10 cellular contexts compared by ENCODE assay signal in the genomic region with DNA sequence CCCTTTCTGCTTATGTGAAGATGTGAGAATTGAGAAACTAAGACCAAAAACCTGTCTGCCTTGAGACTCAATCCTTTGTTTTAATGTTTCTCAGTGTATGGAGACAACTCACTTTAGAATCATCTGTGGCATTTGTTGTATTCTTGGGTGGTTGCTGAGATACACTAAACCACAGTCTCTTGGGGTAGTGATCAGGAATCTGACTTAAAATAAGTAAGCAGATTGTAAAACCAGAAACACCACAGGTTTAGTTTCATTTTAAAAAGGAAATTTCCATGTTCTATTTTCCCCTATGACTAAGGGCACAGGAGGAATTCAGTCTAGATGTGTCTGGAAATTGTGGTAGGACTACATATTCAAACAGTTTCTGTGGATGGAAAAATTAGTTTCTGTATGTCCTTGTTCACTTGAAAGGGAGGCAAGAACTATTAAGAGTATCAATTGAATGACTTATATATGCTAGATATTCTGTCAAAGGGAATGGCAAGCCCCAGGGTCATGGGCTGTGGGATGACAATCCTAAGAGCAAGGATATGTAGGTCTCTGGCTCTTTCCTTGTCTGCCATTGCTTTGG.
DNase-seq lines count a peak whose midpoint lies in the region; ATAC-seq and TF ChIP-seq lines count a peak whose summit lies in the region.
"Had no signal": no experiment of that assay in that cellular context is flagged by ENCODE, and none has a peak within 500 bp of the region (broad histone marks: within the 10 kb centered on the region; RNA-seq: fewer than 3 reads in every experiment).

No MANE protein-coding gene starts in this region.

- H2BK120ac ChIP-seq in mesendoderm (ENCODE audit: low read depth, low read length): no peak overlapping the region

- H3K79me1 ChIP-seq in mesendoderm (ENCODE audit: low read length): no peaks in the 10 kb centered on the region

- TF ChIP-seq CTCF in CD14-positive monocyte (IDR thresholded peaks at IDR 0.05) (no peak), WTC11 (IDR thresholded peaks at IDR 0.05) (no peak)

- H3K27ac ChIP-seq in GM23248: peak overlapping the region; percentile 36
- no peak overlapping the region for H3K27ac ChIP-seq in mesendoderm (ENCODE audit: low read depth, low read length)
- H3K27ac ChIP-seq: parathyroid adenoma, thyroid gland had no signal

- H4K8ac ChIP-seq in mesendoderm (ENCODE audit: low read depth, low read length): no peak overlapping the region

- H3K27ac Mint-ChIP-seq in CD14-positive monocyte (peak overlapping the region; percentile 77 to 90 (median 83)), WTC11 (no peak overlapping the region)
- peak overlapping the region; percentile 84 for H3K27ac Mint-ChIP-seq in T-helper 2 cell treated with Interferon-gamma antibody and Interleukin-4, amounts not matched to agents 5 μg/mL and 100 μg/mL, for 36 hours

- no peaks in the 10 kb centered on the region for H4K20me1 ChIP-seq in GM23248 (ENCODE audit: insufficient read depth)

- H3K4me3 ChIP-seq in GM23248: peak overlapping the region; percentile 44; the same call in 1 of the 2 replicates
- H3K4me3 ChIP-seq in mesendoderm (ENCODE audit: low read length): no peak overlapping the region
- H3K4me3 ChIP-seq: thyroid gland had no signal

- peaks cover 0 to 9% (median 4%) of the 10 kb centered on the region in 7 donors for H3K9me3 Mint-ChIP-seq in CD14-positive monocyte
- peaks cover 45% of the 10 kb centered on the region for H3K9me3 Mint-ChIP-seq in T-helper 2 cell treated with Interferon-gamma antibody and Interleukin-4, amounts not matched to agents 5 μg/mL and 100 μg/mL, for 36 hours
- H3K9me3 Mint-ChIP-seq in WTC11: peaks cover 20% of the 10 kb centered on the region

- no peak overlapping the region for H3K4ac ChIP-seq in mesendoderm (ENCODE audit: low read depth, low read length)

- intact Hi-C loops in CD14-positive monocyte (cut with micrococcal nuclease): no loop called here

- H4K5ac ChIP-seq in mesendoderm (ENCODE audit: low read length): no peak overlapping the region

- H3K36me3 Mint-ChIP-seq in CD14-positive monocyte: no peaks in the 10 kb centered on the region
- H3K36me3 Mint-ChIP-seq in T-helper 2 cell treated with Interferon-gamma antibody and Interleukin-4, amounts not matched to agents 5 μg/mL and 100 μg/mL, for 36 hours (ENCODE audit: low read depth): peaks cover 12% of the 10 kb centered on the region
- H3K36me3 Mint-ChIP-seq in WTC11: no peaks in the 10 kb centered on the region

- H3K79me2 ChIP-seq in GM23248 (ENCODE audit: insufficient read depth): no peaks in the 10 kb centered on the region
- no peaks in the 10 kb centered on the region for H3K79me2 ChIP-seq in mesendoderm (ENCODE audit: control insufficient read depth, insufficient read depth, low read length)
- H3K79me2 ChIP-seq: parathyroid adenoma had no signal

- no peak overlapping the region for H2AFZ ChIP-seq in GM23248
- H2AFZ ChIP-seq: parathyroid adenoma had no signal

- CTCF ChIA-PET in WTC11 (lab: Charles Lee): no interaction called here

- peak overlapping the region in 1 of 2 donors; percentile 64 for H3K4me3 Mint-ChIP-seq in CD14-positive monocyte
- H3K4me3 Mint-ChIP-seq in T-helper 2 cell treated with Interferon-gamma antibody and Interleukin-4, amounts not matched to agents 5 μg/mL and 100 μg/mL, for 36 hours: peak overlapping the region; percentile 46
- no peak overlapping the region for H3K4me3 Mint-ChIP-seq in WTC11

- in situ Hi-C loops in GM23248 (cut with MboI): no loop called here

- H3K23ac ChIP-seq in mesendoderm (ENCODE audit: low read length): no peak overlapping the region

- peaks cover 12% of the 10 kb centered on the region for H3K4me1 ChIP-seq in GM23248 (ENCODE audit: insufficient read depth)
- no peaks in the 10 kb centered on the region for H3K4me1 ChIP-seq in mesendoderm (ENCODE audit: control insufficient read depth, low read depth, low read length)
- H3K4me1 ChIP-seq: parathyroid adenoma, thyroid gland had no signal

- no peaks in the 10 kb centered on the region for H3K36me3 ChIP-seq in GM23248 (ENCODE audit: low read depth)
- H3K36me3 ChIP-seq in mesendoderm (ENCODE audit: control insufficient read depth, insufficient read depth, low read length): no peaks in the 10 kb centered on the region
- H3K36me3 ChIP-seq: thyroid gland had no signal

- DNase-seq in CD14-positive monocyte (ENCODE audit: low spot score) (no peak), GM23248 (peak; percentile 60), glomerular visceral epithelial cell (ENCODE audit: extremely low spot score) (peak; percentile 73), mesendoderm (no peak), WTC11 (ENCODE audit: low spot score) (no peak), DMS53 (lab: John Stamatoyannopoulos, UW) (no peak)
- DNase-seq in T-helper 2 cell treated with Interferon-gamma antibody and Interleukin-4, amounts not matched to agents 5 μg/mL and 100 μg/mL, for 36 hours (ENCODE audit: low spot score): peak; percentile 28
- DNase-seq: thyroid gland had no signal

- no peak overlapping the region for H2BK5ac ChIP-seq in mesendoderm (ENCODE audit: low read length)

- peaks cover 0 to 1% (median 0%) of the 10 kb centered on the region in 3 donors for H3K27me3 Mint-ChIP-seq in CD14-positive monocyte (ENCODE audit: low read depth in 3 of 3)
- H3K27me3 Mint-ChIP-seq in T-helper 2 cell treated with Interferon-gamma antibody and Interleukin-4, amounts not matched to agents 5 μg/mL and 100 μg/mL, for 36 hours (ENCODE audit: low read depth): no peaks in the 10 kb centered on the region
- no peaks in the 10 kb centered on the region for H3K27me3 Mint-ChIP-seq in WTC11 (ENCODE audit: low read depth)

- no peak overlapping the region for H3K56ac ChIP-seq in mesendoderm (ENCODE audit: low read length)

- H3K9me3 ChIP-seq in GM23248 (ENCODE audit: low read depth): no peaks in the 10 kb centered on the region
- H3K9me3 ChIP-seq: thyroid gland had no signal

- H3K9ac ChIP-seq in GM23248 (no peak overlapping the region; the same call in 1 of the 2 replicates), mesendoderm (ENCODE audit: low read length) (no peak overlapping the region)
- H3K9ac ChIP-seq: parathyroid adenoma had no signal

- no peak for ATAC-seq in GM21717 (IDR thresholded peaks at IDR 0.05; ENCODE audit: unreplicated experiment)
- no peak for ATAC-seq in WTC11

- H3K4me1 Mint-ChIP-seq in CD14-positive monocyte (peaks cover 30% of the 10 kb centered on the region), WTC11 (no peaks in the 10 kb centered on the region)
- peaks cover 22% of the 10 kb centered on the region for H3K4me1 Mint-ChIP-seq in T-helper 2 cell treated with Interferon-gamma antibody and Interleukin-4, amounts not matched to agents 5 μg/mL and 100 μg/mL, for 36 hours (ENCODE audit: low read depth)

- H3F3A ChIP-seq in GM23248 (ENCODE audit: insufficient read depth): no peaks in the 10 kb centered on the region

- POLR2A ChIA-PET in WTC11 (lab: Charles Lee): no interaction called here

- H3K27me3 ChIP-seq in GM23248 (replicated peaks; ENCODE audit: insufficient read depth) (no peaks in the 10 kb centered on the region), mesendoderm (ENCODE audit: insufficient read depth, low read length, poor library complexity) (no peaks in the 10 kb centered on the region)
- H3K27me3 ChIP-seq: thyroid gland had no signal

- no peak overlapping the region for H2AK5ac ChIP-seq in mesendoderm (ENCODE audit: low read length)

- no peak overlapping the region for H3K18ac ChIP-seq in mesendoderm (ENCODE audit: low read length)

- no peaks in the 10 kb centered on the region; the same call in 1 of the 2 replicates for H3K9me2 ChIP-seq in GM23248 (ENCODE audit: insufficient read depth)

- H3K4me2 ChIP-seq in GM23248 (ENCODE audit: unreplicated experiment) (peak overlapping the region; percentile 23), mesendoderm (ENCODE audit: low read length) (no peak overlapping the region)

- no peak overlapping the region for H2BK15ac ChIP-seq in mesendoderm (replicated peaks; ENCODE audit: low read depth)

TF ChIP-seq in WTC11, 78 proteins besides CTCF, POLR2A, EP300 and RAD21 (continues in another document):
- no peak for TF ChIP-seq ZNF263 (CRISPR knock-in tag; IDR thresholded peaks at IDR 0.05; ENCODE audit: low read depth)
- TF ChIP-seq ZNF423 (CRISPR knock-in tag; IDR thresholded peaks at IDR 0.05): no peak
- TF ChIP-seq ZMAT4 (CRISPR knock-in tag; IDR thresholded peaks at IDR 0.05): no peak
- no peak for TF ChIP-seq E2F4 (CRISPR knock-in tag; IDR thresholded peaks at IDR 0.05; ENCODE audit: borderline replicate concordance, low read depth)
- no peak for TF ChIP-seq GTF2I (CRISPR knock-in tag; conservative IDR thresholded peaks at IDR 0.05)
- no peak for TF ChIP-seq GRHL2 (CRISPR knock-in tag; IDR thresholded peaks at IDR 0.05; ENCODE audit: insufficient replicate concordance, severe bottlenecking)
- TF ChIP-seq ZNF121 (CRISPR knock-in tag; IDR thresholded peaks at IDR 0.05): no peak
- no peak for TF ChIP-seq CBFB (CRISPR knock-in tag; IDR thresholded peaks at IDR 0.05; ENCODE audit: low read depth)
- no peak for TF ChIP-seq ATF6 (CRISPR knock-in tag; IDR thresholded peaks at IDR 0.05)

Comparison
In these comparisons a context has a peak if more than half of its experiments do, and no peak if none do; other contexts are left out.
1. DNase-seq: peak in GM23248 (single experiment), T-helper 2 cell treated with Interferon-gamma antibody and Interleukin-4, amounts not matched to agents 5 μg/mL and 100 μg/mL, for 36 hours (single experiment) and glomerular visceral epithelial cell (single experiment); none in CD14-positive monocyte (single experiment), mesendoderm (single experiment), WTC11 (single experiment) and DMS53 (single experiment).